Comparison of ENCODE assay signal across 20 cellular contexts in genomic region chr7:37714606-37715005, GRCh38. TPM values are rescaled to one million over a fixed set of nuclear protein-coding genes. Genes with fewer than 3 reads are reported as not detected.
A peak's percentile ranks its signal among the peaks of the same experiment; 100 is the strongest.
DNase-seq lines count a peak whose midpoint lies in the region; ATAC-seq and TF ChIP-seq lines count a peak whose summit lies in the region.
"Had no signal": no experiment of that assay in that cellular context is flagged by ENCODE, and none has a peak within 500 bp of the region (broad histone marks: within the 10 kb centered on the region; RNA-seq: fewer than 3 reads in every experiment).

No MANE protein-coding gene starts in this region.

- in situ Hi-C loops in mammary epithelial cell (cut with MboI; ENCODE audit: low sequenced_read_pairs in 2 of 2) = no loop called here

- intact Hi-C loops in MCF 10A (cut with micrococcal nuclease) = no loop called here
- intact Hi-C loops in mammary epithelial cell (cut with micrococcal nuclease) = no loop called here
- intact Hi-C loops in activated CD4-positive, alpha-beta T cell treated with anti-CD3 and anti-CD28 coated beads for 36 hours (cut with DNase I, micrococcal nuclease) = no loop called here
- intact Hi-C loops in heart right ventricle (cut with DNase I) = loop anchor here in 1 of 10 donors (10.0 kb wide), 1 partner anchor 60 kb away; no protein-coding TSS in a partner anchor

- no peaks in the 10 kb centered on the region for H3K27me3 Mint-ChIP-seq in MCF 10A (ENCODE audit: insufficient read depth, unreplicated experiment)
- H3K27me3 Mint-ChIP-seq in activated CD4-positive, alpha-beta T cell treated with anti-CD3 and anti-CD28 coated beads for 36 hours = no peaks in the 10 kb centered on the region

- H3K4me1 ChIP-seq in mammary epithelial cell (ENCODE audit: insufficient read depth, low read length) = no peaks in the 10 kb centered on the region
- H3K4me1 ChIP-seq in heart right ventricle = no peaks in the 10 kb centered on the region

- no peak overlapping the region for H3K9ac ChIP-seq in mammary epithelial cell (ENCODE audit: insufficient read depth, low read length)

- DNase-seq in MCF 10A (ENCODE audit: unreplicated experiment) (peak; percentile 68), mammary epithelial cell (no peak), MV-4-11 (lab: John Stamatoyannopoulos, UW) (peak; percentile 79), SKM-1 treated with dmso at 0.1 percent for 144 hours (lab: John Stamatoyannopoulos, UW; ENCODE audit: unreplicated experiment) (peak; percentile 73), NCI-H146 (lab: John Stamatoyannopoulos, UW) (no peak), heart right ventricle (no peak)
- DNase-seq in activated CD4-positive, alpha-beta T cell treated with anti-CD3 and anti-CD28 coated beads for 36 hours = no peak
- DNase-seq: 8988T, Calu3, NCI-H1417 treated with DMSO at 0.1 percent for 48 hours, NCI-H2081, NCI-H524 treated with DMSO at 0.1 percent for 48 hours, T-helper 2 cell had no signal

- H3K4me3 Mint-ChIP-seq in MCF 10A (ENCODE audit: unreplicated experiment) = no peak overlapping the region
- H3K4me3 Mint-ChIP-seq in activated CD4-positive, alpha-beta T cell treated with anti-CD3 and anti-CD28 coated beads for 36 hours = no peak overlapping the region
- H3K4me3 Mint-ChIP-seq: CD4-positive, CD25-positive, alpha-beta regulatory T cell had no signal

- no peak for TF ChIP-seq CTCF in MCF 10A (IDR thresholded peaks at IDR 0.05; ENCODE audit: unreplicated experiment)
- no peak for TF ChIP-seq CTCF in mammary epithelial cell (conservative IDR thresholded peaks at IDR 0.05 in 1 of 2, IDR thresholded peaks at IDR 0.05 in 1 of 2; ENCODE audit: extremely low read depth in 1 of 2, insufficient read depth in 1 of 2, low read depth in 1 of 2, low read length in 2 of 2)
- no peak for TF ChIP-seq CTCF in heart right ventricle (IDR thresholded peaks at IDR 0.05)

- H3K36me3 Mint-ChIP-seq in MCF 10A (ENCODE audit: insufficient read depth, unreplicated experiment) = no peaks in the 10 kb centered on the region
- H3K36me3 Mint-ChIP-seq in activated CD4-positive, alpha-beta T cell treated with anti-CD3 and anti-CD28 coated beads for 36 hours (ENCODE audit: low read depth) = no peaks in the 10 kb centered on the region
- H3K36me3 Mint-ChIP-seq: CD4-positive, CD25-positive, alpha-beta regulatory T cell had no signal

- H4K20me1 ChIP-seq in mammary epithelial cell (ENCODE audit: insufficient read depth, low read length) = no peaks in the 10 kb centered on the region

- no peak overlapping the region for H3K4me2 ChIP-seq in mammary epithelial cell (ENCODE audit: insufficient read depth, low read depth, low read length)

- H3K27ac ChIP-seq in mammary epithelial cell (ENCODE audit: insufficient read depth, low read depth, low read length) (no peak overlapping the region), heart right ventricle (peak overlapping the region in 1 of 10 donors; percentile 52)

- H3K4me3 ChIP-seq in mammary epithelial cell (replicated peaks in 1 of 3; ENCODE audit: insufficient read depth in 1 of 3, low read depth in 2 of 3, low read length in 3 of 3) = no peak overlapping the region
- no peak overlapping the region for H3K4me3 ChIP-seq in heart right ventricle
- H3K4me3 ChIP-seq: K562 had no signal

- H3K27me3 ChIP-seq in mammary epithelial cell (ENCODE audit: insufficient read depth, low read length) = no peaks in the 10 kb centered on the region
- no peaks in the 10 kb centered on the region for H3K27me3 ChIP-seq in heart right ventricle

- WGBS in mammary epithelial cell (ENCODE audit: low coverage, missing lambda C conversion rate) = 60% methylated on average over 2 of the region's 2 CpGs
- WGBS in heart right ventricle, 2 donors = 68 to 72% methylated on average over 2 of the region's 2 CpGs

- H2AFZ ChIP-seq in mammary epithelial cell (ENCODE audit: low read depth, low read length) = no peak overlapping the region

- CTCF ChIA-PET in MCF 10A (lab: Yijun Ruan, JAX) (interaction anchor here (0.6 kb wide), 1 partner anchor 178 kb away, joined by 3 read pairs; no protein-coding TSS in a partner anchor), mammary epithelial cell (lab: Charles Lee; ENCODE audit: low non-redundant PET) (no interaction called here)
- CTCF ChIA-PET in activated CD4-positive, alpha-beta T cell treated with anti-CD3 and anti-CD28 coated beads for 36 hours (lab: Charles Lee) = no interaction called here

- POLR2A ChIA-PET in MCF 10A (lab: Yijun Ruan, JAX) = interaction anchor here (0.7 kb wide), 1 partner anchor 20 kb away, joined by 3 read pairs; no protein-coding TSS in a partner anchor
- POLR2A ChIA-PET in activated CD4-positive, alpha-beta T cell treated with anti-CD3 and anti-CD28 coated beads for 36 hours (lab: Charles Lee) = no interaction called here

- H3K9me3 Mint-ChIP-seq in MCF 10A (ENCODE audit: unreplicated experiment) = no peaks in the 10 kb centered on the region
- no peaks in the 10 kb centered on the region for H3K9me3 Mint-ChIP-seq in activated CD4-positive, alpha-beta T cell treated with anti-CD3 and anti-CD28 coated beads for 36 hours (ENCODE audit: low read depth)

- BruUV-seq in MCF 10A (replicated peaks; lab: Mats Ljungman, UMichigan) (no TSS peak), mammary epithelial cell (replicated peaks; lab: Mats Ljungman, UMichigan) (no TSS peak)

- H3K36me3 ChIP-seq in mammary epithelial cell (ENCODE audit: insufficient read depth, low read length) (no peaks in the 10 kb centered on the region), heart right ventricle (no peaks in the 10 kb centered on the region)

- H3K9me3 ChIP-seq in mammary epithelial cell (replicated peaks; ENCODE audit: insufficient read depth, low read length) (no peaks in the 10 kb centered on the region), heart right ventricle (no peaks in the 10 kb centered on the region)

- no peak for ATAC-seq in activated CD4-positive, alpha-beta T cell treated with anti-CD3 and anti-CD28 coated beads for 36 hours
- no peak for ATAC-seq in heart right ventricle
- no peak for ATAC-seq in GM18519 (IDR thresholded peaks at IDR 0.05; ENCODE audit: low FRiP score, unreplicated experiment)
- ATAC-seq: K562, Panc1, Right ventricle myocardium inferior, SK-N-SH treated with all-trans-retinoic acid at 6 μM for 48 hours had no signal

- dilution Hi-C loops in mammary epithelial cell (cut with HindIII; ENCODE audit: low sequenced_read_pairs) = no loop called here

- H3K27ac Mint-ChIP-seq in MCF 10A (ENCODE audit: low read depth, unreplicated experiment) = no peak overlapping the region
- H3K27ac Mint-ChIP-seq in activated CD4-positive, alpha-beta T cell treated with anti-CD3 and anti-CD28 coated beads for 36 hours = no peak overlapping the region

- H3K4me1 Mint-ChIP-seq in MCF 10A (ENCODE audit: insufficient read depth, unreplicated experiment) = peaks cover 21% of the 10 kb centered on the region
- no peaks in the 10 kb centered on the region for H3K4me1 Mint-ChIP-seq in activated CD4-positive, alpha-beta T cell treated with anti-CD3 and anti-CD28 coated beads for 36 hours
- H3K4me1 Mint-ChIP-seq: CD4-positive, CD25-positive, alpha-beta regulatory T cell had no signal

- no peaks in the 10 kb centered on the region for H3K79me2 ChIP-seq in mammary epithelial cell (ENCODE audit: insufficient read depth, low read length)

RNA-seq across cellular contexts. Expression of gene GPR141, which starts 31.0 kb away (rescaled TPM):
- total RNA-seq in MCF 10A (2022) (2.4 and 2.8 TPM in 2 replicates), mammary epithelial cell (not detected), heart right ventricle (1 to 10 TPM in 1 of 10 donors, under 1 TPM in 3, not detected in 6; 0.32 to 3.1 (median 0.74) TPM)
- polyA plus RNA-seq in mammary epithelial cell (not detected), heart right ventricle (under 1 TPM in 1 of 2 donors, not detected in 1; 0.06 TPM)
- polyA minus RNA-seq in mammary epithelial cell = not detected
- not detected for total RNA-seq in activated CD4-positive, alpha-beta T cell treated with anti-CD3 and anti-CD28 coated beads for 36 hours
- total RNA-seq: Calu3; CD4-positive, CD25-positive, alpha-beta regulatory T cell; K562; M059J had no signal
- polyA plus RNA-seq: CD4-positive, CD25-positive, alpha-beta regulatory T cell; K562 had no signal

Comparison
In these comparisons a context has a peak if more than half of its experiments do, and no peak if none do; other contexts are left out.
1. DNase-seq: peak in MCF 10A (single experiment), MV-4-11 (single experiment) and SKM-1 treated with dmso at 0.1 percent for 144 hours (single experiment); none in mammary epithelial cell (single experiment), NCI-H146 (single experiment), activated CD4-positive, alpha-beta T cell treated with anti-CD3 and anti-CD28 coated beads for 36 hours (single experiment) and heart right ventricle (0 of 2).